ENCODE assay signal across 35 cellular contexts in the genomic region with DNA sequence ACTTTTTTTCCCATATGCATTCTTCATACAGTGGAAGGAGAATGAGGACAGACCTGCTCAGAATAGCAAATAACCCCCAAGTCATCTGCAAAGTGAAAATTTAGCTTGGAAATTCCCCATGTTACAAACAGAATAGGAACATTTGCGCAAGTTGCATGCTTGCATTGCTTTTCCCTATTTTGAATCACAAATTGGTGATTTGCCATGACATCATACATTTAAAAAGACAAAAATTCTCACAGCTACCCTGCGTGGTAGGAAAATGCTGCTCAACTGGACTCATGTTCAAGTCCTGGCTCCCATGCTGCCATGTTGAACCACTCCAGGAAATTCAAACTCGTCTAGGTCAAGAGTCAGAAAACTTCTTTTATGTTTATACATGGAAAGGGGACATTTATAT.
"Had no signal": no experiment of that assay in that cellular context is flagged by ENCODE, and none has a peak within 500 bp of the region (broad histone marks: within the 10 kb centered on the region; RNA-seq: fewer than 3 reads in every experiment).

No MANE protein-coding gene starts in this region.

- H3K9me3 ChIP-seq: MG63 had no signal

- H3K4me3 ChIP-seq: MG63 had no signal

- H3K36me3 ChIP-seq: MG63 had no signal

- DNase-seq: Kasumi-1, MG63, MM.1S, MV-4-11, NCI-H1048, NCI-H1092, NCI-H1092 treated with DMSO at 0.1 percent for 48 hours, NCI-H1105, NCI-H1105 treated with DMSO at 0.1 percent for 48 hours, NCI-H1417, NCI-H1417 treated with DMSO at 0.1 percent for 48 hours, NCI-H1436, NCI-H1436 treated with DMSO at 0.1 percent for 48 hours, NCI-H146, NCI-H1694, NCI-H1694 treated with DMSO at 0.1 percent for 48 hours, NCI-H187, NCI-H187 treated with DMSO at 0.1 percent for 48 hours, NCI-H1930, NCI-H2029, NCI-H2029 treated with DMSO at 0.1 percent for 48 hours, NCI-H2081, NCI-H2081 treated with DMSO at 0.1 percent for 48 hours, NCI-H2107, NCI-H2171, NCI-H2171 treated with DMSO at 0.1 percent for 48 hours, NCI-H2227 treated with DMSO at 0.1 percent for 48 hours, NCI-H226, NCI-H345, NCI-H446, NCI-H446 treated with DMSO at 0.1 percent for 48 hours, NCI-H510A, NCI-H510A treated with DMSO at 0.1 percent for 48 hours, NCI-H524, NCI-H524 treated with DMSO at 0.1 percent for 48 hours had no signal
